20 cellular contexts compared by ENCODE assay signal in the genomic region with DNA sequence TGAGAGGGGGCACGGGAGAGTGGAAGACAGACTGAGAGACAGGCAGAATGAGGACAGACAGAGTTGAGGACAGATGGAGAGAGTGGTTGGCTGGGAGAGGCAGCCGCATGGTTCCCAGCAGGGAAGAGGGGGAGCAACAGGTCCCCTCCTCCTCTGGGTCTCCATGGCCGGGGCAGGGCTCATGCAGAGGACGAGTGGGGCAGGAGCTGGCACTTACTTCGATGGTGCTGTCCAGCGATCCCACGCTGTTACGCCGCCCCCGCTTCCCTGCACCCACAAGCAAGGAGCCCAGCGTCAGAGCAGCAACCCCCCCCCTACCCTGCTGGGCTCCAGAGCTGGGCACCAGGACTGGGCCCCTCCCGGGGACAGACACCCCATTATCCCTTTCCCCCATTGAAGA. TPM values are rescaled to one million over a fixed set of nuclear protein-coding genes. Genes with fewer than 3 reads are reported as not detected.
DNase-seq lines count a peak whose midpoint lies in the region; ATAC-seq and TF ChIP-seq lines count a peak whose summit lies in the region.
"Had no signal": no experiment of that assay in that cellular context is flagged by ENCODE, and none has a peak within 500 bp of the region (broad histone marks: within the 10 kb centered on the region; RNA-seq: fewer than 3 reads in every experiment).

No MANE protein-coding gene starts in this region.

- no peak for ATAC-seq in activated naive CD4-positive, alpha-beta T cell treated with anti-CD3 and anti-CD28 coated beads, Interleukin-2, amount 50 U/mL, for 72 hours
- no peak for ATAC-seq in stimulated activated effector memory CD8-positive, alpha-beta T cell treated with anti-CD3 and anti-CD28 coated beads, Interleukin-12 subunit alpha, Interleukin-12 subunit beta, amount 100 ng/mL, for 72 hours
- ATAC-seq: CD8-positive, alpha-beta T cell; GM12878 had no signal

- TF ChIP-seq CTCF in neural progenitor cell (IDR thresholded peaks at IDR 0.05), result no peak

- H2AFZ ChIP-seq in neural progenitor cell (replicated peaks), result no peak overlapping the region
- H2AFZ ChIP-seq: GM23248 had no signal

- H3K36me3 Mint-ChIP-seq in activated naive CD4-positive, alpha-beta T cell treated with anti-CD3 and anti-CD28 coated beads, Interleukin-2, amount 50 U/mL, for 24 hours, result no peaks in the 10 kb centered on the region
- H3K36me3 Mint-ChIP-seq in activated naive CD4-positive, alpha-beta T cell treated with anti-CD3 and anti-CD28 coated beads, Interleukin-2, amount 50 U/mL, for 72 hours, result no peaks in the 10 kb centered on the region
- H3K36me3 Mint-ChIP-seq in neural progenitor cell, result no peaks in the 10 kb centered on the region
- no peaks in the 10 kb centered on the region for H3K36me3 Mint-ChIP-seq in stimulated activated effector memory CD8-positive, alpha-beta T cell treated with anti-CD3 and anti-CD28 coated beads, Interleukin-12 subunit alpha, Interleukin-12 subunit beta, amount 100 ng/mL, for 72 hours
- H3K36me3 Mint-ChIP-seq: CD4-positive, CD25-positive, alpha-beta regulatory T cell; CD8-positive, alpha-beta T cell had no signal

- H3K36me3 ChIP-seq in neural progenitor cell, result no peaks in the 10 kb centered on the region

- H3K4me1 ChIP-seq in neural progenitor cell, result no peaks in the 10 kb centered on the region
- H3K4me1 ChIP-seq: Caco-2 had no signal

- no peak overlapping the region for H3K4me3 ChIP-seq in neural progenitor cell
- H3K4me3 ChIP-seq: GM12878, GM23248 had no signal

- H3K79me2 ChIP-seq in neural progenitor cell (ENCODE audit: low read depth), result no peaks in the 10 kb centered on the region

- DNase-seq in activated naive CD4-positive, alpha-beta T cell treated with anti-CD3 and anti-CD28 coated beads, Interleukin-2, amount 50 U/mL, for 72 hours (ENCODE audit: low spot score in 2 of 2), result no peak
- DNase-seq in caudate nucleus (lab: John Stamatoyannopoulos, UW) (no peak), neural progenitor cell (ENCODE audit: low spot score) (no peak), C1 segment of cervical spinal cord (lab: John Stamatoyannopoulos, UW) (no peak), A172 (ENCODE audit: low spot score) (no peak), NCI-H1436 (lab: John Stamatoyannopoulos, UW) (no peak)
- DNase-seq in stimulated activated effector memory CD8-positive, alpha-beta T cell treated with anti-CD3 and anti-CD28 coated beads, Interleukin-12 subunit alpha, Interleukin-12 subunit beta, amount 100 ng/mL, for 72 hours (ENCODE audit: low spot score in 2 of 2), result no peak
- DNase-seq: 8988T; Caco-2; CD4-positive, CD25-positive, alpha-beta regulatory T cell; CD8-positive, alpha-beta T cell; DMS79; EL; GDM1; GM23248; H7; HCEC 1CT had no signal

- H3K27ac Mint-ChIP-seq in activated naive CD4-positive, alpha-beta T cell treated with anti-CD3 and anti-CD28 coated beads, Interleukin-2, amount 50 U/mL, for 24 hours, result peak overlapping the region; percentile 72
- H3K27ac Mint-ChIP-seq in activated naive CD4-positive, alpha-beta T cell treated with anti-CD3 and anti-CD28 coated beads, Interleukin-2, amount 50 U/mL, for 72 hours, result no peak overlapping the region
- H3K27ac Mint-ChIP-seq in neural progenitor cell, result peak overlapping the region; percentile 40
- peak overlapping the region; percentile 66 for H3K27ac Mint-ChIP-seq in stimulated activated effector memory CD8-positive, alpha-beta T cell treated with anti-CD3 and anti-CD28 coated beads, Interleukin-12 subunit alpha, Interleukin-12 subunit beta, amount 100 ng/mL, for 72 hours
- H3K27ac Mint-ChIP-seq: CD4-positive, CD25-positive, alpha-beta regulatory T cell; CD8-positive, alpha-beta T cell had no signal

- H3K27ac ChIP-seq in caudate nucleus (ENCODE audit: low read depth, low read length) (peak overlapping the region; percentile 64), neural progenitor cell (no peak overlapping the region)
- H3K27ac ChIP-seq: C4-2B, GM23248 had no signal

- no peak overlapping the region for H3K4me3 Mint-ChIP-seq in activated naive CD4-positive, alpha-beta T cell treated with anti-CD3 and anti-CD28 coated beads, Interleukin-2, amount 50 U/mL, for 24 hours
- peak overlapping the region; percentile 10 for H3K4me3 Mint-ChIP-seq in neural progenitor cell
- H3K4me3 Mint-ChIP-seq in stimulated activated effector memory CD8-positive, alpha-beta T cell treated with anti-CD3 and anti-CD28 coated beads, Interleukin-12 subunit alpha, Interleukin-12 subunit beta, amount 100 ng/mL, for 72 hours, result no peak overlapping the region
- H3K4me3 Mint-ChIP-seq: CD4-positive, CD25-positive, alpha-beta regulatory T cell; CD8-positive, alpha-beta T cell had no signal

- no peaks in the 10 kb centered on the region for H3K27me3 Mint-ChIP-seq in activated naive CD4-positive, alpha-beta T cell treated with anti-CD3 and anti-CD28 coated beads, Interleukin-2, amount 50 U/mL, for 24 hours
- peaks cover 2% of the 10 kb centered on the region for H3K27me3 Mint-ChIP-seq in neural progenitor cell (ENCODE audit: insufficient read depth, low read depth)

- no peaks in the 10 kb centered on the region for H3K4me1 Mint-ChIP-seq in activated naive CD4-positive, alpha-beta T cell treated with anti-CD3 and anti-CD28 coated beads, Interleukin-2, amount 50 U/mL, for 24 hours
- H3K4me1 Mint-ChIP-seq in neural progenitor cell, result no peaks in the 10 kb centered on the region
- H3K4me1 Mint-ChIP-seq in stimulated activated effector memory CD8-positive, alpha-beta T cell treated with anti-CD3 and anti-CD28 coated beads, Interleukin-12 subunit alpha, Interleukin-12 subunit beta, amount 100 ng/mL, for 72 hours, result peaks cover 7% of the 10 kb centered on the region
- H3K4me1 Mint-ChIP-seq: CD4-positive, CD25-positive, alpha-beta regulatory T cell had no signal

- H3K9me3 ChIP-seq in neural progenitor cell (ENCODE audit: low read depth), result no peaks in the 10 kb centered on the region
- H3K9me3 ChIP-seq: Caco-2 had no signal

- no peaks in the 10 kb centered on the region for H3F3A ChIP-seq in neural progenitor cell (ENCODE audit: low read depth)

- H4K20me1 ChIP-seq in neural progenitor cell (ENCODE audit: low read depth), result no peaks in the 10 kb centered on the region

- H3K9me3 Mint-ChIP-seq in activated naive CD4-positive, alpha-beta T cell treated with anti-CD3 and anti-CD28 coated beads, Interleukin-2, amount 50 U/mL, for 24 hours, result no peaks in the 10 kb centered on the region
- no peaks in the 10 kb centered on the region for H3K9me3 Mint-ChIP-seq in activated naive CD4-positive, alpha-beta T cell treated with anti-CD3 and anti-CD28 coated beads, Interleukin-2, amount 50 U/mL, for 72 hours
- no peaks in the 10 kb centered on the region for H3K9me3 Mint-ChIP-seq in neural progenitor cell
- no peaks in the 10 kb centered on the region for H3K9me3 Mint-ChIP-seq in stimulated activated effector memory CD8-positive, alpha-beta T cell treated with anti-CD3 and anti-CD28 coated beads, Interleukin-12 subunit alpha, Interleukin-12 subunit beta, amount 100 ng/mL, for 72 hours
- H3K9me3 Mint-ChIP-seq: CD8-positive, alpha-beta T cell had no signal

- H3K4me2 ChIP-seq in neural progenitor cell, result no peak overlapping the region

- no peak overlapping the region for H3K9ac ChIP-seq in neural progenitor cell
- H3K9ac ChIP-seq: GM23248 had no signal

- no peaks in the 10 kb centered on the region for H3K27me3 ChIP-seq in neural progenitor cell

RNA-seq across cellular contexts. Expression of gene KDM5C, which starts 10.6 kb away (rescaled TPM):
- 100 to 1,000 TPM; 101 to 110 TPM for total RNA-seq in activated naive CD4-positive, alpha-beta T cell treated with anti-CD3 and anti-CD28 coated beads, Interleukin-2, amount 50 U/mL, for 72 hours
- total RNA-seq in neural progenitor cell (ENCODE audit: low replicate concordance), result 118 and 223 TPM in 2 replicates
- total RNA-seq in A172 (2014; rRNA removed; shearing (Covaris generic)), result 41.9 and 58.7 TPM in 2 replicates

RNA-seq across cellular contexts. Expression of gene IQSEC2, which starts 45.8 kb away (rescaled TPM):
- under 1 TPM in 1 of 2 donors, not detected in 1; 0.58 TPM for total RNA-seq in activated naive CD4-positive, alpha-beta T cell treated with anti-CD3 and anti-CD28 coated beads, Interleukin-2, amount 50 U/mL, for 72 hours
- total RNA-seq in neural progenitor cell (ENCODE audit: low replicate concordance), result 3.5 and 8.3 TPM in 2 replicates
- 17.2 and 21.3 TPM in 2 replicates for total RNA-seq in A172 (2014; rRNA removed; shearing (Covaris generic))

Comparison
In these comparisons a context has a peak if more than half of its experiments do, and no peak if none do; other contexts are left out.
1. H3K27ac Mint-ChIP-seq: peak in activated naive CD4-positive, alpha-beta T cell treated with anti-CD3 and anti-CD28 coated beads, Interleukin-2, amount 50 U/mL, for 24 hours (single experiment), neural progenitor cell (single experiment) and stimulated activated effector memory CD8-positive, alpha-beta T cell treated with anti-CD3 and anti-CD28 coated beads, Interleukin-12 subunit alpha, Interleukin-12 subunit beta, amount 100 ng/mL, for 72 hours (single experiment); none in activated naive CD4-positive, alpha-beta T cell treated with anti-CD3 and anti-CD28 coated beads, Interleukin-2, amount 50 U/mL, for 72 hours (0 of 2).